1 cellular context compared by ENCODE assay signal in genomic region chr11:17612221-17613188, GRCh38.
TF ChIP-seq lines count a peak whose summit lies in the region.

No MANE protein-coding gene starts in this region.

TF ChIP-seq in H1, 55 proteins besides CTCF, POLR2A, EP300 and RAD21:
- TF ChIP-seq MAX (IDR thresholded peaks at IDR 0.05), result no peak
- TF ChIP-seq POLR2AphosphoS5 (IDR thresholded peaks at IDR 0.05; ENCODE audit: low read depth, low read length), result no peak
- TF ChIP-seq TEAD4 (IDR thresholded peaks at IDR 0.05; ENCODE audit: low read depth, low read length), result no peak
- TF ChIP-seq SIN3A (conservative IDR thresholded peaks at IDR 0.05 in 1 of 2, IDR thresholded peaks at IDR 0.05 in 1 of 2; ENCODE audit: low read depth in 1 of 2, low read length in 2 of 2), result no peak
- TF ChIP-seq ASH2L (IDR thresholded peaks at IDR 0.05; ENCODE audit: low read length), result no peak
- TF ChIP-seq JUND (IDR thresholded peaks at IDR 0.05; ENCODE audit: low read length), result no peak
- no peak for TF ChIP-seq GABPA (IDR thresholded peaks at IDR 0.05; ENCODE audit: borderline replicate concordance, insufficient read depth, low read length)
- no peak for TF ChIP-seq MAFK (IDR thresholded peaks at IDR 0.05; ENCODE audit: low read depth, low read length)
- TF ChIP-seq CHD1 (IDR thresholded peaks at IDR 0.05; ENCODE audit: low read depth, low read length), result no peak
- TF ChIP-seq ATF3 (IDR thresholded peaks at IDR 0.05; ENCODE audit: insufficient read depth, low read depth, low read length), result no peak
- no peak for TF ChIP-seq SIX5 (IDR thresholded peaks at IDR 0.05; ENCODE audit: low read depth, low read length)
- TF ChIP-seq SIRT6 (IDR thresholded peaks at IDR 0.05; ENCODE audit: low read length), result no peak
- no peak for TF ChIP-seq RFX5 (IDR thresholded peaks at IDR 0.05; ENCODE audit: borderline replicate concordance, low read depth, low read length)
- no peak for TF ChIP-seq SP1 (IDR thresholded peaks at IDR 0.05; ENCODE audit: low read depth, low read length)
- TF ChIP-seq EGR1 (IDR thresholded peaks at IDR 0.05; ENCODE audit: borderline replicate concordance, low read depth, low read length), result no peak
- TF ChIP-seq SUZ12 (IDR thresholded peaks at IDR 0.05; ENCODE audit: low read length), result no peak
- TF ChIP-seq BACH1 (IDR thresholded peaks at IDR 0.05; ENCODE audit: low read length), result no peak
- TF ChIP-seq KDM4A (IDR thresholded peaks at IDR 0.05; ENCODE audit: low read depth, low read length, severe bottlenecking), result no peak
